1 cellular context compared by ENCODE assay signal in the genomic region with DNA sequence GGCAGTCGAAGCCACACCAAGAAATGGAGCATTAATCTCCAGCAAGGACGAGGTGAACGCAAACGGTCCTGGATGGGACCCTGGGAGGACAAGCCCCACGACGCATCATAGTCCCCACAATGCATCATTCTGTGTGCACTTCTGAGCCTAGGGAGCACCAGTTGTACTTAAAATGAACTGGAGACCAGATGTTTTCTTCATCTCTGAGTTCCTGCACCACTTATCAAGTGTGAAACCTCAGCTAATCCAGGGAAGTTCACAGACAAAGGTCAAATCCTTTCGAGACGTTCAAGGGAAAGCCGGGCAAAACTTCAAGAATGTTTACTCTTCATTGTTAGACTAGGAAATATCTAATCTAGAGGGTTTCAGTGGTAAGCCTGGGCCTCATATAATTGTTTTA.
TF ChIP-seq lines count a peak whose summit lies in the region.

No MANE protein-coding gene starts in this region.

TF ChIP-seq in GM23338, 12 proteins besides CTCF, POLR2A, EP300 and RAD21:
- TF ChIP-seq, protein P1, sequence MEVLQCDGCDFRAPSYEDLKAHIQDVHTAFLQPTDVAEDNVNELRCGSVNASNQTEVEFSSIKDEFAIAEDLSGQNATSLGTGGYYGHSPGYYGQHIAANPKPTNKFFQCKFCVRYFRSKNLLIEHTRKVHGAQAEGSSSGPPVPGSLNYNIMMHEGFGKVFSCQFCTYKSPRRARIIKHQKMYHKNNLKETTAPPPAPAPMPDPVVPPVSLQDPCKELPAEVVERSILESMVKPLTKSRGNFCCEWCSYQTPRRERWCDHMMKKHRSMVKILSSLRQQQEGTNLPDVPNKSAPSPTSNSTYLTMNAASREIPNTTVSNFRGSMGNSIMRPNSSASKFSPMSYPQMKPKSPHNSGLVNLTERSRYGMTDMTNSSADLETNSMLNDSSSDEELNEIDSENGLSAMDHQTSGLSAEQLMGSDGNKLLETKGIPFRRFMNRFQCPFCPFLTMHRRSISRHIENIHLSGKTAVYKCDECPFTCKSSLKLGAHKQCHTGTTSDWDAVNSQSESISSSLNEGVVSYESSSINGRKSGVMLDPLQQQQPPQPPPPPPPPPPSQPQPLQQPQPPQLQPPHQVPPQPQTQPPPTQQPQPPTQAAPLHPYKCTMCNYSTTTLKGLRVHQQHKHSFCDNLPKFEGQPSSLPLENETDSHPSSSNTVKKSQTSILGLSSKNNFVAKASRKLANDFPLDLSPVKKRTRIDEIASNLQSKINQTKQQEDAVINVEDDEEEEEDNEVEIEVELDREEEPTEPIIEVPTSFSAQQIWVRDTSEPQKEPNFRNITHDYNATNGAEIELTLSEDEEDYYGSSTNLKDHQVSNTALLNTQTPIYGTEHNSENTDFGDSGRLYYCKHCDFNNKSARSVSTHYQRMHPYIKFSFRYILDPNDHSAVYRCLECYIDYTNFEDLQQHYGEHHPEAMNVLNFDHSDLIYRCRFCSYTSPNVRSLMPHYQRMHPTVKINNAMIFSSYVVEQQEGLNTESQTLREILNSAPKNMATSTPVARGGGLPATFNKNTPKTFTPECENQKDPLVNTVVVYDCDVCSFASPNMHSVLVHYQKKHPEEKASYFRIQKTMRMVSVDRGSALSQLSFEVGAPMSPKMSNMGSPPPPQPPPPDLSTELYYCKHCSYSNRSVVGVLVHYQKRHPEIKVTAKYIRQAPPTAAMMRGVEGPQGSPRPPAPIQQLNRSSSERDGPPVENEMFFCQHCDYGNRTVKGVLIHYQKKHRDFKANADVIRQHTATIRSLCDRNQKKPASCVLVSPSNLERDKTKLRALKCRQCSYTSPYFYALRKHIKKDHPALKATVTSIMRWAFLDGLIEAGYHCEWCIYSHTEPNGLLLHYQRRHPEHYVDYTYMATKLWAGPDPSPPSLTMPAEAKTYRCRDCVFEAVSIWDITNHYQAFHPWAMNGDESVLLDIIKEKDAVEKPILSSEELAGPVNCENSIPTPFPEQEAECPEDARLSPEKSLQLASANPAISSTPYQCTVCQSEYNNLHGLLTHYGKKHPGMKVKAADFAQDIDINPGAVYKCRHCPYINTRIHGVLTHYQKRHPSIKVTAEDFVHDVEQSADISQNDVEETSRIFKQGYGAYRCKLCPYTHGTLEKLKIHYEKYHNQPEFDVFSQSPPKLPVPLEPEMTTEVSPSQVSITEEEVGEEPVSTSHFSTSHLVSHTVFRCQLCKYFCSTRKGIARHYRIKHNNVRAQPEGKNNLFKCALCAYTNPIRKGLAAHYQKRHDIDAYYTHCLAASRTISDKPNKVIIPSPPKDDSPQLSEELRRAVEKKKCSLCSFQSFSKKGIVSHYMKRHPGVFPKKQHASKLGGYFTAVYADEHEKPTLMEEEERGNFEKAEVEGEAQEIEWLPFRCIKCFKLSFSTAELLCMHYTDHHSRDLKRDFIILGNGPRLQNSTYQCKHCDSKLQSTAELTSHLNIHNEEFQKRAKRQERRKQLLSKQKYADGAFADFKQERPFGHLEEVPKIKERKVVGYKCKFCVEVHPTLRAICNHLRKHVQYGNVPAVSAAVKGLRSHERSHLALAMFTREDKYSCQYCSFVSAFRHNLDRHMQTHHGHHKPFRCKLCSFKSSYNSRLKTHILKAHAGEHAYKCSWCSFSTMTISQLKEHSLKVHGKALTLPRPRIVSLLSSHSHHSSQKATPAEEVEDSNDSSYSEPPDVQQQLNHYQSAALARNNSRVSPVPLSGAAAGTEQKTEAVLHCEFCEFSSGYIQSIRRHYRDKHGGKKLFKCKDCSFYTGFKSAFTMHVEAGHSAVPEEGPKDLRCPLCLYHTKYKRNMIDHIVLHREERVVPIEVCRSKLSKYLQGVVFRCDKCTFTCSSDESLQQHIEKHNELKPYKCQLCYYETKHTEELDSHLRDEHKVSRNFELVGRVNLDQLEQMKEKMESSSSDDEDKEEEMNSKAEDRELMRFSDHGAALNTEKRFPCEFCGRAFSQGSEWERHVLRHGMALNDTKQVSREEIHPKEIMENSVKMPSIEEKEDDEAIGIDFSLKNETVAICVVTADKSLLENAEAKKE (CRISPR knock-in tag; IDR thresholded peaks at IDR 0.05), result no peak
- TF ChIP-seq, protein P2, sequence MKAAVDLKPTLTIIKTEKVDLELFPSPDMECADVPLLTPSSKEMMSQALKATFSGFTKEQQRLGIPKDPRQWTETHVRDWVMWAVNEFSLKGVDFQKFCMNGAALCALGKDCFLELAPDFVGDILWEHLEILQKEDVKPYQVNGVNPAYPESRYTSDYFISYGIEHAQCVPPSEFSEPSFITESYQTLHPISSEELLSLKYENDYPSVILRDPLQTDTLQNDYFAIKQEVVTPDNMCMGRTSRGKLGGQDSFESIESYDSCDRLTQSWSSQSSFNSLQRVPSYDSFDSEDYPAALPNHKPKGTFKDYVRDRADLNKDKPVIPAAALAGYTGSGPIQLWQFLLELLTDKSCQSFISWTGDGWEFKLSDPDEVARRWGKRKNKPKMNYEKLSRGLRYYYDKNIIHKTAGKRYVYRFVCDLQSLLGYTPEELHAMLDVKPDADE (IDR thresholded peaks at IDR 0.05), result no peak
- TF ChIP-seq ZNF331 (CRISPR knock-in tag; IDR thresholded peaks at IDR 0.05; ENCODE audit: low read depth) (no peak), STAT1 (IDR thresholded peaks at IDR 0.05; ENCODE audit: unreplicated experiment) (no peak), JUNB (IDR thresholded peaks at IDR 0.05; ENCODE audit: unreplicated experiment) (no peak), EZH2phosphoT487 (IDR thresholded peaks at IDR 0.05; ENCODE audit: unreplicated experiment) (no peak), ZNF114 (CRISPR knock-in tag; IDR thresholded peaks at IDR 0.05) (no peak), CREB1 (CRISPR knock-in tag; IDR thresholded peaks at IDR 0.05; ENCODE audit: low read depth) (no peak), EZH2 (IDR thresholded peaks at IDR 0.05; ENCODE audit: low read depth, unreplicated experiment) (no peak), POLR2AphosphoS5 (IDR thresholded peaks at IDR 0.05; ENCODE audit: low read depth) (no peak), NANOG (IDR thresholded peaks at IDR 0.05; ENCODE audit: borderline replicate concordance) (no peak)
- TF ChIP-seq, protein P3, sequence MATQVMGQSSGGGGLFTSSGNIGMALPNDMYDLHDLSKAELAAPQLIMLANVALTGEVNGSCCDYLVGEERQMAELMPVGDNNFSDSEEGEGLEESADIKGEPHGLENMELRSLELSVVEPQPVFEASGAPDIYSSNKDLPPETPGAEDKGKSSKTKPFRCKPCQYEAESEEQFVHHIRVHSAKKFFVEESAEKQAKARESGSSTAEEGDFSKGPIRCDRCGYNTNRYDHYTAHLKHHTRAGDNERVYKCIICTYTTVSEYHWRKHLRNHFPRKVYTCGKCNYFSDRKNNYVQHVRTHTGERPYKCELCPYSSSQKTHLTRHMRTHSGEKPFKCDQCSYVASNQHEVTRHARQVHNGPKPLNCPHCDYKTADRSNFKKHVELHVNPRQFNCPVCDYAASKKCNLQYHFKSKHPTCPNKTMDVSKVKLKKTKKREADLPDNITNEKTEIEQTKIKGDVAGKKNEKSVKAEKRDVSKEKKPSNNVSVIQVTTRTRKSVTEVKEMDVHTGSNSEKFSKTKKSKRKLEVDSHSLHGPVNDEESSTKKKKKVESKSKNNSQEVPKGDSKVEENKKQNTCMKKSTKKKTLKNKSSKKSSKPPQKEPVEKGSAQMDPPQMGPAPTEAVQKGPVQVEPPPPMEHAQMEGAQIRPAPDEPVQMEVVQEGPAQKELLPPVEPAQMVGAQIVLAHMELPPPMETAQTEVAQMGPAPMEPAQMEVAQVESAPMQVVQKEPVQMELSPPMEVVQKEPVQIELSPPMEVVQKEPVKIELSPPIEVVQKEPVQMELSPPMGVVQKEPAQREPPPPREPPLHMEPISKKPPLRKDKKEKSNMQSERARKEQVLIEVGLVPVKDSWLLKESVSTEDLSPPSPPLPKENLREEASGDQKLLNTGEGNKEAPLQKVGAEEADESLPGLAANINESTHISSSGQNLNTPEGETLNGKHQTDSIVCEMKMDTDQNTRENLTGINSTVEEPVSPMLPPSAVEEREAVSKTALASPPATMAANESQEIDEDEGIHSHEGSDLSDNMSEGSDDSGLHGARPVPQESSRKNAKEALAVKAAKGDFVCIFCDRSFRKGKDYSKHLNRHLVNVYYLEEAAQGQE (IDR thresholded peaks at IDR 0.05; ENCODE audit: unreplicated experiment), result no peak
